ENCODE assay signal across 17 cellular contexts in the genomic region with DNA sequence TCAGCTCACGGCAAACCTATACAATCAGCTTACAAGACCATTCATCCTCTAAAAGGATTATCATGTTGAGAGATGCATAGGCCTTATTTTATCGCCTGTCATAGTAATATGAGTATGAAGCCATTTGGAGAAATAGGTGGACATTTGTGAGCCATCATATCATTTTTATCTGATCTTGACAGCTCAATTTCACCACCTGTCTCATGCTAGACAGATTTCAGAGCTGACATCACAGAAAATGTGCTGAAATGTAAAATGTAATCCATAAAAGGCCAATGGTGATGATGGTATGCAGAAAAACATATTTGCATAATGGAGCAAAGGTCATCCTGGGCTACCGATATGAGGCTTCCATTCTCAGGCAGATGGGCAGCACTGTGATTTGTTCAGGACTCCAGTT.
DNase-seq lines count a peak whose midpoint lies in the region; ATAC-seq, FAIRE-seq and TF ChIP-seq lines count a peak whose summit lies in the region.
"Had no signal": no experiment of that assay in that cellular context is flagged by ENCODE, and none has a peak within 500 bp of the region (broad histone marks: within the 10 kb centered on the region; RNA-seq: fewer than 3 reads in every experiment).

No MANE protein-coding gene starts in this region.

- intact Hi-C loops in Right ventricle myocardium inferior (cut with DNase I): no loop called here

- H3K27ac ChIP-seq in small intestine (ENCODE audit: low read depth in 1 of 2, low read length in 1 of 2): no peak overlapping the region
- H3K27ac ChIP-seq: BLaER1 had no signal

- H3K4me3 ChIP-seq in bronchial epithelial cell (ENCODE audit: low read depth, low read length): no peak overlapping the region
- H3K4me3 ChIP-seq in small intestine (ENCODE audit: low read depth in 1 of 2, low read length in 2 of 2): no peak overlapping the region
- H3K4me3 ChIP-seq: BLaER1, K562 had no signal

- ATAC-seq in Right ventricle myocardium inferior: no peak
- ATAC-seq: K562 had no signal

- no peaks in the 10 kb centered on the region for H3K4me1 ChIP-seq in small intestine (ENCODE audit: control insufficient read depth in 2 of 2, insufficient read depth in 1 of 2, low read depth in 1 of 2, low read length in 1 of 2)
- H3K4me1 ChIP-seq: BLaER1 had no signal

- H3K27me3 ChIP-seq in bronchial epithelial cell (ENCODE audit: control insufficient read depth, insufficient read depth, low read length) (no peaks in the 10 kb centered on the region), small intestine (ENCODE audit: control insufficient read depth in 2 of 2, insufficient read depth in 2 of 2, low read length in 2 of 2) (no peaks in the 10 kb centered on the region)
- H3K27me3 ChIP-seq: BLaER1 had no signal

- FAIRE-seq in bronchial epithelial cell (lab: Jason Lieb, UNC) (peak; percentile 83), small intestine (lab: Jason Lieb, UNC) (no peak)
- FAIRE-seq: G401.6, GM12891, GM19239, K562 had no signal

- 71 to 84% (median 84%) methylated on average over 3 of the region's 3 CpGs for WGBS in small intestine, 3 donors

- no peaks in the 10 kb centered on the region for H3K9me3 ChIP-seq in small intestine (ENCODE audit: control insufficient read depth, low read depth)

- H3K36me3 ChIP-seq in bronchial epithelial cell (ENCODE audit: control insufficient read depth, insufficient read depth, low read length) (no peaks in the 10 kb centered on the region), small intestine (ENCODE audit: control insufficient read depth in 2 of 2, insufficient read depth in 2 of 2, low read length in 2 of 2) (no peaks in the 10 kb centered on the region)
- H3K36me3 ChIP-seq: BLaER1 had no signal

- DNase-seq in NCI-H2171 treated with DMSO at 0.1 percent for 48 hours (lab: John Stamatoyannopoulos, UW) (peak; percentile 28), NCI-H2171 (lab: John Stamatoyannopoulos, UW) (no peak), NCI-H82 (lab: John Stamatoyannopoulos, UW) (peak; percentile 65), bronchial epithelial cell (ENCODE audit: low read depth) (no peak), small intestine (peak; percentile 38), Right ventricle myocardium inferior (ENCODE audit: missing footprints) (no peak), NK-92 (lab: John Stamatoyannopoulos, UW; ENCODE audit: unreplicated experiment) (no peak), foreskin melanocyte (no peak)
- DNase-seq: 8988T; CD4-positive, alpha-beta memory T cell; HCEC 1CT; IMR-90 had no signal

- TF ChIP-seq CTCF in bronchial epithelial cell (IDR thresholded peaks at IDR 0.05; ENCODE audit: insufficient read depth, low read length, severe bottlenecking): no peak

Comparison
In these comparisons a context has a peak if more than half of its experiments do, and no peak if none do; other contexts are left out.
1. DNase-seq: peak in NCI-H2171 treated with DMSO at 0.1 percent for 48 hours (single experiment), NCI-H82 (single experiment) and small intestine (single experiment); none in NCI-H2171 (single experiment), bronchial epithelial cell (single experiment), Right ventricle myocardium inferior (single experiment), NK-92 (single experiment) and foreskin melanocyte (single experiment).